Comparison of ENCODE assay signal across 35 cellular contexts in the genomic region with DNA sequence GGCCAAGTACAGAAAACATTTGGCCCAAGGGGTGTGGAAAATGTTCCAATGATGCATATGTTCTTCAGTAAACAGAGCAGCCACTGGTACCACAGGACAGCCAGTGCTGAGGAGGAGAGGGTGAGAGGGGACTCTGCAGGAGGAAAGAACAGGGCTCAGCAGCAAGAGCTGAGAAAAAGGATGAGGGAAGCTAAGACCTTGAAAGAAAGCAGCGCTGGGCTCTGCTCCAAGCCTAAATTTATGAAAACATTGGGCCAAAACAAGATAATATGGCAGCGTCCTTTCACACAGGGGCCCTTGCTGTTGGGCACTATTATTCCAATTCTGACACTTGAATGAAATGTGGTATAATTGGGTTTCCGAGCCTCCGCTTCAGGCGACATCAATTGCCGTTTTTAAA.
"Had no signal": no experiment of that assay in that cellular context is flagged by ENCODE, and none has a peak within 500 bp of the region (broad histone marks: within the 10 kb centered on the region; RNA-seq: fewer than 3 reads in every experiment).

No MANE protein-coding gene starts in this region.

- H3K4me3 ChIP-seq: MG63 had no signal

- DNase-seq: Karpas-422, Kasumi-1, MG63, MM.1S, MV-4-11, NCI-H1048, NCI-H1092, NCI-H1092 treated with DMSO at 0.1 percent for 48 hours, NCI-H1105, NCI-H1105 treated with DMSO at 0.1 percent for 48 hours, NCI-H1417, NCI-H1417 treated with DMSO at 0.1 percent for 48 hours, NCI-H1436, NCI-H1436 treated with DMSO at 0.1 percent for 48 hours, NCI-H146, NCI-H1694, NCI-H1694 treated with DMSO at 0.1 percent for 48 hours, NCI-H187, NCI-H187 treated with DMSO at 0.1 percent for 48 hours, NCI-H1930, NCI-H2029, NCI-H2029 treated with DMSO at 0.1 percent for 48 hours, NCI-H2081, NCI-H2081 treated with DMSO at 0.1 percent for 48 hours, NCI-H2107, NCI-H2171, NCI-H2171 treated with DMSO at 0.1 percent for 48 hours, NCI-H2227 treated with DMSO at 0.1 percent for 48 hours, NCI-H226, NCI-H345, NCI-H446, NCI-H446 treated with DMSO at 0.1 percent for 48 hours, NCI-H510A, NCI-H510A treated with DMSO at 0.1 percent for 48 hours, NCI-H524 had no signal

- H3K36me3 ChIP-seq: MG63 had no signal

- H3K27me3 ChIP-seq: MG63 had no signal

- H3K9me3 ChIP-seq: MG63 had no signal
